Comparison of ENCODE assay signal across 8 cellular contexts in genomic region chr14:94136575-94137331, GRCh38. TPM values are rescaled to one million over a fixed set of nuclear protein-coding genes. Genes with fewer than 3 reads are reported as not detected.
DNase-seq lines count a peak whose midpoint lies in the region; ATAC-seq and TF ChIP-seq lines count a peak whose summit lies in the region.

No MANE protein-coding gene starts in this region.

- intact Hi-C loops in heart left ventricle (cut with DNase I) = loop anchor here (1.0 to 10.0 kb wide), 9 partner anchors 41 to 348 kb away; no protein-coding TSS in a partner anchor

- ATAC-seq in heart left ventricle (peak; percentile 61 to 95 (median 94)), HG02884 (IDR thresholded peaks at IDR 0.05; ENCODE audit: unreplicated experiment) (no peak)

- peaks cover 0 to 12% (median 0%) of the 10 kb centered on the region in 12 donors for H3K9me3 ChIP-seq in heart left ventricle

- H3K27ac ChIP-seq in heart left ventricle = no peak overlapping the region

- TF ChIP-seq CTCF in heart left ventricle (IDR thresholded peaks at IDR 0.05) = peak; percentile 89 to 99 (median 96)

- no peak for TF ChIP-seq POLR2A in heart left ventricle (IDR thresholded peaks at IDR 0.05)

- no peaks in the 10 kb centered on the region for H3K27me3 ChIP-seq in heart left ventricle

- no peak overlapping the region for H3K4me3 ChIP-seq in heart left ventricle

- no peaks in the 10 kb centered on the region for H3K36me3 ChIP-seq in heart left ventricle

- WGBS in heart left ventricle, 4 donors = 29 to 42% (median 31%) methylated on average over 13 to 18 of the region's 18 CpGs

- peak; percentile 92 for DNase-seq in ELR (ENCODE audit: low read depth)
- peak; percentile 76 for DNase-seq in H4 (ENCODE audit: low spot score)
- peak; percentile 49 for DNase-seq in NCI-H1048 (lab: John Stamatoyannopoulos, UW)
- peak; percentile 61 to 71 for DNase-seq in SW 1271 (lab: John Stamatoyannopoulos, UW)
- peak; percentile 70 for DNase-seq in activated naive CD8-positive, alpha-beta T cell treated with anti-CD3 and anti-CD28 coated beads, Interleukin-2, amount 50 U/mL, for 16 hours (ENCODE audit: low read depth, low spot score)
- peak; percentile 81 to 91 (median 86) for DNase-seq in heart left ventricle
- DNase-seq in renal cortical epithelial cell (ENCODE audit: low read depth) = peak; percentile 67

- no peaks in the 10 kb centered on the region for H3K4me1 ChIP-seq in heart left ventricle

RNA-seq across cellular contexts. Expression of gene IFI27L2, which starts 7.3 kb away (rescaled TPM):
- total RNA-seq in H4 (2014; rRNA removed; shearing (Covaris generic)) = 109 and 122 TPM in 2 replicates
- total RNA-seq in heart left ventricle = 100 to 1,000 TPM in 1 of 9 donors, 10 to 100 TPM in 8; 44.8 to 102 (median 61.4) TPM
- polyA plus RNA-seq in heart left ventricle = 10 to 100 TPM; 68.9 to 71.3 TPM
- total RNA-seq in renal cortical epithelial cell = 31.2 and 53.8 TPM in 2 replicates

RNA-seq across cellular contexts. Expression of gene IFI27, which starts 26.2 kb away (rescaled TPM):
- total RNA-seq in H4 (2014; rRNA removed; shearing (Covaris generic)) = 2,076 and 2,328 TPM in 2 replicates
- total RNA-seq in heart left ventricle = 100 to 1,000 TPM; 135 to 458 (median 177) TPM
- 100 to 1,000 TPM; 446 to 469 TPM for polyA plus RNA-seq in heart left ventricle
- 3.0 and 179 TPM in 2 replicates for total RNA-seq in renal cortical epithelial cell

RNA-seq across cellular contexts. Expression of gene PPP4R4, which starts 37.4 kb away (rescaled TPM):
- total RNA-seq in H4 (2014; rRNA removed; shearing (Covaris generic)) = 3.3 and 3.8 TPM in 2 replicates
- total RNA-seq in heart left ventricle = 1 to 10 TPM in 1 of 9 donors, under 1 TPM in 3, not detected in 5; 0.06 to 1.0 (median 0.66) TPM
- under 1 TPM in 1 of 2 donors, not detected in 1; 0.40 TPM for polyA plus RNA-seq in heart left ventricle
- total RNA-seq in renal cortical epithelial cell = 1.2 and 3.3 TPM in 2 replicates

RNA-seq across cellular contexts. Expression of gene IFI27L1, which starts 55.6 kb away (rescaled TPM):
- total RNA-seq in H4 (2014; rRNA removed; shearing (Covaris generic)) = 16.1 and 32.8 TPM in 2 replicates
- total RNA-seq in heart left ventricle = 10 to 100 TPM in 7 of 9 donors, 1 to 10 TPM in 2; 8.9 to 30.8 (median 16.0) TPM
- 10 to 100 TPM; 19.4 to 45.0 TPM for polyA plus RNA-seq in heart left ventricle
- total RNA-seq in renal cortical epithelial cell = 7.5 and 15.3 TPM in 2 replicates

RNA-seq across cellular contexts. Expression of gene DDX24, which starts 55.8 kb away (rescaled TPM):
- 110 and 134 TPM in 2 replicates for total RNA-seq in H4 (2014; rRNA removed; shearing (Covaris generic))
- total RNA-seq in heart left ventricle = 100 to 1,000 TPM; 161 to 268 (median 209) TPM
- polyA plus RNA-seq in heart left ventricle = 100 to 1,000 TPM; 113 to 123 TPM
- total RNA-seq in renal cortical epithelial cell = 114 and 161 TPM in 2 replicates
